In the genomic region with DNA sequence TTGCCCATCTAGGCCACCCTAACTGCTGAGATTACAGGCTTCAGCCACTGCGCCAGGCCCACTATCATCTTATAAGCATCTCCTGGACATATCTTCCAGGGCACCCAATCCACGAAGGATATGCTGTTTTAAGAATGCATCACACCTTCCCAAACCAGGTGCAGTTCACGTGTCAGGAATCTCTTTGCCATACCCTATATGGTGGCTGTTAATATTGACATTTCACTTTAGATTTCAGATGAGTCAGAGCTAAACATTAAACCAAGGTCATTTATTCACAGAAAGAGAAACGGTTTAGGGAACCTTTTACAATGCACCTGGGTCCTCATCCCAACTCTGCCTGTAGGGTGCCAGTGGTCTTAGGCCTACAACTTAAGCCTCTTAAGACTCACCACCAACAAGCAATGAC, we compare ENCODE assay signal across 1 cellular context.
TF ChIP-seq lines count a peak whose summit lies in the region.

No MANE protein-coding gene starts in this region.

TF ChIP-seq in HepG2, 621 proteins besides CTCF, POLR2A, EP300 and RAD21 (continued from another document and continues in another):
- TF ChIP-seq ZSCAN31 (CRISPR knock-in tag; IDR thresholded peaks at IDR 0.05; ENCODE audit: low read depth), result no peak
- TF ChIP-seq MED1 (CRISPR knock-in tag; IDR thresholded peaks at IDR 0.05), result peak; percentile 73
- TF ChIP-seq TGIF2 (CRISPR knock-in tag; IDR thresholded peaks at IDR 0.05), result 0 out of 2 replicates have a peak, but pooled peaks have one; percentile 23
- TF ChIP-seq ZNF292 (CRISPR knock-in tag; IDR thresholded peaks at IDR 0.05; ENCODE audit: borderline replicate concordance, low read depth), result no peak
- TF ChIP-seq, protein P1, sequence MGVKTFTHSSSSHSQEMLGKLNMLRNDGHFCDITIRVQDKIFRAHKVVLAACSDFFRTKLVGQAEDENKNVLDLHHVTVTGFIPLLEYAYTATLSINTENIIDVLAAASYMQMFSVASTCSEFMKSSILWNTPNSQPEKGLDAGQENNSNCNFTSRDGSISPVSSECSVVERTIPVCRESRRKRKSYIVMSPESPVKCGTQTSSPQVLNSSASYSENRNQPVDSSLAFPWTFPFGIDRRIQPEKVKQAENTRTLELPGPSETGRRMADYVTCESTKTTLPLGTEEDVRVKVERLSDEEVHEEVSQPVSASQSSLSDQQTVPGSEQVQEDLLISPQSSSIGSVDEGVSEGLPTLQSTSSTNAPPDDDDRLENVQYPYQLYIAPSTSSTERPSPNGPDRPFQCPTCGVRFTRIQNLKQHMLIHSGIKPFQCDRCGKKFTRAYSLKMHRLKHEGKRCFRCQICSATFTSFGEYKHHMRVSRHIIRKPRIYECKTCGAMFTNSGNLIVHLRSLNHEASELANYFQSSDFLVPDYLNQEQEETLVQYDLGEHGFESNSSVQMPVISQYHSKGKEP (CRISPR knock-in tag; IDR thresholded peaks at IDR 0.05), result no peak
- no peak for TF ChIP-seq PAWR (CRISPR knock-in tag; IDR thresholded peaks at IDR 0.05; ENCODE audit: borderline replicate concordance)
- TF ChIP-seq JUN (CRISPR knock-in tag; IDR thresholded peaks at IDR 0.05), result 0 out of 2 replicates have a peak, but pooled peaks have one; percentile 46
- TF ChIP-seq GFI1 (CRISPR knock-in tag; IDR thresholded peaks at IDR 0.05; ENCODE audit: borderline replicate concordance), result 0 out of 2 replicates have a peak, but pooled peaks have one; percentile 30
- no peak for TF ChIP-seq HHEX (CRISPR knock-in tag; IDR thresholded peaks at IDR 0.05)
- TF ChIP-seq, protein P2, sequence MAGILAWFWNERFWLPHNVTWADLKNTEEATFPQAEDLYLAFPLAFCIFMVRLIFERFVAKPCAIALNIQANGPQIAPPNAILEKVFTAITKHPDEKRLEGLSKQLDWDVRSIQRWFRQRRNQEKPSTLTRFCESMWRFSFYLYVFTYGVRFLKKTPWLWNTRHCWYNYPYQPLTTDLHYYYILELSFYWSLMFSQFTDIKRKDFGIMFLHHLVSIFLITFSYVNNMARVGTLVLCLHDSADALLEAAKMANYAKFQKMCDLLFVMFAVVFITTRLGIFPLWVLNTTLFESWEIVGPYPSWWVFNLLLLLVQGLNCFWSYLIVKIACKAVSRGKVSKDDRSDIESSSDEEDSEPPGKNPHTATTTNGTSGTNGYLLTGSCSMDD (CRISPR knock-in tag; IDR thresholded peaks at IDR 0.05), result no peak
- TF ChIP-seq, protein P3, sequence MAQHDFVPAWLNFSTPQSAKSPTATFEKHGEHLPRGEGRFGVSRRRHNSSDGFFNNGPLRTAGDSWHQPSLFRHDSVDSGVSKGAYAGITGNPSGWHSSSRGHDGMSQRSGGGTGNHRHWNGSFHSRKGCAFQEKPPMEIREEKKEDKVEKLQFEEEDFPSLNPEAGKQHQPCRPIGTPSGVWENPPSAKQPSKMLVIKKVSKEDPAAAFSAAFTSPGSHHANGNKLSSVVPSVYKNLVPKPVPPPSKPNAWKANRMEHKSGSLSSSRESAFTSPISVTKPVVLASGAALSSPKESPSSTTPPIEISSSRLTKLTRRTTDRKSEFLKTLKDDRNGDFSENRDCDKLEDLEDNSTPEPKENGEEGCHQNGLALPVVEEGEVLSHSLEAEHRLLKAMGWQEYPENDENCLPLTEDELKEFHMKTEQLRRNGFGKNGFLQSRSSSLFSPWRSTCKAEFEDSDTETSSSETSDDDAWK (CRISPR knock-in tag; IDR thresholded peaks at IDR 0.05), result no peak
- peak; percentile 31; the same call in 1 of the 2 replicates for TF ChIP-seq HOXA3 (CRISPR knock-in tag; IDR thresholded peaks at IDR 0.05)
- TF ChIP-seq, protein P4, sequence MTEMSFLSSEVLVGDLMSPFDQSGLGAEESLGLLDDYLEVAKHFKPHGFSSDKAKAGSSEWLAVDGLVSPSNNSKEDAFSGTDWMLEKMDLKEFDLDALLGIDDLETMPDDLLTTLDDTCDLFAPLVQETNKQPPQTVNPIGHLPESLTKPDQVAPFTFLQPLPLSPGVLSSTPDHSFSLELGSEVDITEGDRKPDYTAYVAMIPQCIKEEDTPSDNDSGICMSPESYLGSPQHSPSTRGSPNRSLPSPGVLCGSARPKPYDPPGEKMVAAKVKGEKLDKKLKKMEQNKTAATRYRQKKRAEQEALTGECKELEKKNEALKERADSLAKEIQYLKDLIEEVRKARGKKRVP (CRISPR knock-in tag; IDR thresholded peaks at IDR 0.05), result 0 out of 4 replicates have a peak, but pooled peaks of 1 of the 2 experiments have one; percentile 29
- no peak for TF ChIP-seq ZNF430 (CRISPR knock-in tag; IDR thresholded peaks at IDR 0.05)
- TF ChIP-seq ZNF670 (CRISPR knock-in tag; IDR thresholded peaks at IDR 0.05; ENCODE audit: borderline replicate concordance), result no peak
- TF ChIP-seq, protein P5, sequence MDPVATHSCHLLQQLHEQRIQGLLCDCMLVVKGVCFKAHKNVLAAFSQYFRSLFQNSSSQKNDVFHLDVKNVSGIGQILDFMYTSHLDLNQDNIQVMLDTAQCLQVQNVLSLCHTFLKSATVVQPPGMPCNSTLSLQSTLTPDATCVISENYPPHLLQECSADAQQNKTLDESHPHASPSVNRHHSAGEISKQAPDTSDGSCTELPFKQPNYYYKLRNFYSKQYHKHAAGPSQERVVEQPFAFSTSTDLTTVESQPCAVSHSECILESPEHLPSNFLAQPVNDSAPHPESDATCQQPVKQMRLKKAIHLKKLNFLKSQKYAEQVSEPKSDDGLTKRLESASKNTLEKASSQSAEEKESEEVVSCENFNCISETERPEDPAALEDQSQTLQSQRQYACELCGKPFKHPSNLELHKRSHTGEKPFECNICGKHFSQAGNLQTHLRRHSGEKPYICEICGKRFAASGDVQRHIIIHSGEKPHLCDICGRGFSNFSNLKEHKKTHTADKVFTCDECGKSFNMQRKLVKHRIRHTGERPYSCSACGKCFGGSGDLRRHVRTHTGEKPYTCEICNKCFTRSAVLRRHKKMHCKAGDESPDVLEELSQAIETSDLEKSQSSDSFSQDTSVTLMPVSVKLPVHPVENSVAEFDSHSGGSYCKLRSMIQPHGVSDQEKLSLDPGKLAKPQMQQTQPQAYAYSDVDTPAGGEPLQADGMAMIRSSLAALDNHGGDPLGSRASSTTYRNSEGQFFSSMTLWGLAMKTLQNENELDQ (CRISPR knock-in tag; IDR thresholded peaks at IDR 0.05; ENCODE audit: borderline replicate concordance), result no peak
- no peak for TF ChIP-seq NFE2L1 (CRISPR knock-in tag; IDR thresholded peaks at IDR 0.05; ENCODE audit: borderline replicate concordance)
- no peak for TF ChIP-seq CREM (IDR thresholded peaks at IDR 0.05)
- no peak for TF ChIP-seq CREM (CRISPR knock-in tag; IDR thresholded peaks at IDR 0.05)
- TF ChIP-seq YEATS4 (CRISPR knock-in tag; IDR thresholded peaks at IDR 0.05; ENCODE audit: borderline replicate concordance), result no peak
- TF ChIP-seq NR2F6 (IDR thresholded peaks at IDR 0.05), result peak; percentile 23; the same call in 1 of the 2 replicates
- TF ChIP-seq NR2F6 (CRISPR knock-in tag; IDR thresholded peaks at IDR 0.05), result peak; percentile 64
- peak; percentile 94 for TF ChIP-seq FOSL2 (CRISPR knock-in tag; IDR thresholded peaks at IDR 0.05)
- TF ChIP-seq JUND (CRISPR knock-in tag; IDR thresholded peaks at IDR 0.05), result peak; percentile 65
- TF ChIP-seq SYNCRIP (IDR thresholded peaks at IDR 0.05; ENCODE audit: insufficient read depth, low read depth, low read length), result no peak
- TF ChIP-seq U2AF2 (IDR thresholded peaks at IDR 0.05; ENCODE audit: low read depth, low read length), result no peak
- TF ChIP-seq ZNF550 (CRISPR knock-in tag; IDR thresholded peaks at IDR 0.05; ENCODE audit: borderline replicate concordance), result no peak
- no peak for TF ChIP-seq ZNF136 (CRISPR knock-in tag; IDR thresholded peaks at IDR 0.05; ENCODE audit: low read depth)
- TF ChIP-seq ATAD3A (CRISPR knock-in tag; IDR thresholded peaks at IDR 0.05), result no peak
- TF ChIP-seq, protein P6, sequence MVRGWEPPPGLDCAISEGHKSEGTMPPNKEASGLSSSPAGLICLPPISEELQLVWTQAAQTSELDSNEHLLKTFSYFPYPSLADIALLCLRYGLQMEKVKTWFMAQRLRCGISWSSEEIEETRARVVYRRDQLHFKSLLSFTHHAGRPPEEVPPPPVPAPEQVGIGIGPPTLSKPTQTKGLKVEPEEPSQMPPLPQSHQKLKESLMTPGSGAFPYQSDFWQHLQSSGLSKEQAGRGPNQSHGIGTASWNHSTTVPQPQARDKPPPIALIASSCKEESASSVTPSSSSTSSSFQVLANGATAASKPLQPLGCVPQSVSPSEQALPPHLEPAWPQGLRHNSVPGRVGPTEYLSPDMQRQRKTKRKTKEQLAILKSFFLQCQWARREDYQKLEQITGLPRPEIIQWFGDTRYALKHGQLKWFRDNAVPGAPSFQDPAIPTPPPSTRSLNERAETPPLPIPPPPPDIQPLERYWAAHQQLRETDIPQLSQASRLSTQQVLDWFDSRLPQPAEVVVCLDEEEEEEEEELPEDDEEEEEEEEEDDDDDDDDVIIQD (CRISPR knock-in tag; IDR thresholded peaks at IDR 0.05; ENCODE audit: low read depth), result peak; percentile 99
- TF ChIP-seq, protein P7, sequence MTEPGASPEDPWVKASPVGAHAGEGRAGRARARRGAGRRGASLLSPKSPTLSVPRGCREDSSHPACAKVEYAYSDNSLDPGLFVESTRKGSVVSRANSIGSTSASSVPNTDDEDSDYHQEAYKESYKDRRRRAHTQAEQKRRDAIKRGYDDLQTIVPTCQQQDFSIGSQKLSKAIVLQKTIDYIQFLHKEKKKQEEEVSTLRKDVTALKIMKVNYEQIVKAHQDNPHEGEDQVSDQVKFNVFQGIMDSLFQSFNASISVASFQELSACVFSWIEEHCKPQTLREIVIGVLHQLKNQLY (CRISPR knock-in tag; IDR thresholded peaks at IDR 0.05), result peak; percentile 99
- TF ChIP-seq ELF3 (CRISPR knock-in tag; IDR thresholded peaks at IDR 0.05), result peak; percentile 58
- no peak; the same call in 1 of the 2 replicates for TF ChIP-seq ZKSCAN8 (CRISPR knock-in tag; IDR thresholded peaks at IDR 0.05; ENCODE audit: borderline replicate concordance)
- peak; percentile 87 for TF ChIP-seq TBX2 (CRISPR knock-in tag; IDR thresholded peaks at IDR 0.05; ENCODE audit: borderline replicate concordance)
- no peak for TF ChIP-seq ZNF335 (CRISPR knock-in tag; IDR thresholded peaks at IDR 0.05)
- no peak for TF ChIP-seq NR2F2 (IDR thresholded peaks at IDR 0.05; ENCODE audit: borderline replicate concordance, low read depth)
- 0 out of 2 replicates have a peak, but pooled peaks have one; percentile 30 for TF ChIP-seq GATAD1 (CRISPR knock-in tag; IDR thresholded peaks at IDR 0.05)
- TF ChIP-seq, protein P8, sequence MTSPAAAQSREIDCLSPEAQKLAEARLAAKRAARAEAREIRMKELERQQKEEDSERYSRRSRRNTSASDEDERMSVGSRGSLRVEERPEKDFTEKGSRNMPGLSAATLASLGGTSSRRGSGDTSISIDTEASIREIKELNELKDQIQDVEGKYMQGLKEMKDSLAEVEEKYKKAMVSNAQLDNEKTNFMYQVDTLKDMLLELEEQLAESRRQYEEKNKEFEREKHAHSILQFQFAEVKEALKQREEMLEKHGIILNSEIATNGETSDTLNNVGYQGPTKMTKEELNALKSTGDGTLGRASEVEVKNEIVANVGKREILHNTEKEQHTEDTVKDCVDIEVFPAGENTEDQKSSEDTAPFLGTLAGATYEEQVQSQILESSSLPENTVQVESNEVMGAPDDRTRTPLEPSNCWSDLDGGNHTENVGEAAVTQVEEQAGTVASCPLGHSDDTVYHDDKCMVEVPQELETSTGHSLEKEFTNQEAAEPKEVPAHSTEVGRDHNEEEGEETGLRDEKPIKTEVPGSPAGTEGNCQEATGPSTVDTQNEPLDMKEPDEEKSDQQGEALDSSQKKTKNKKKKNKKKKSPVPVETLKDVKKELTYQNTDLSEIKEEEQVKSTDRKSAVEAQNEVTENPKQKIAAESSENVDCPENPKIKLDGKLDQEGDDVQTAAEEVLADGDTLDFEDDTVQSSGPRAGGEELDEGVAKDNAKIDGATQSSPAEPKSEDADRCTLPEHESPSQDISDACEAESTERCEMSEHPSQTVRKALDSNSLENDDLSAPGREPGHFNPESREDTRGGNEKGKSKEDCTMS (CRISPR knock-in tag; conservative IDR thresholded peaks at IDR 0.05), result no peak
- TF ChIP-seq ZNF326 (CRISPR knock-in tag; IDR thresholded peaks at IDR 0.05; ENCODE audit: borderline replicate concordance), result no peak
- TF ChIP-seq ZNF431 (CRISPR knock-in tag; IDR thresholded peaks at IDR 0.05; ENCODE audit: borderline replicate concordance, low read depth), result no peak; the same call in 1 of the 2 replicates
- TF ChIP-seq SRF (IDR thresholded peaks at IDR 0.05; ENCODE audit: low read depth, low read length), result peak; percentile 95
- no peak for TF ChIP-seq POLR2AphosphoS2 (IDR thresholded peaks at IDR 0.05; ENCODE audit: low read depth, low read length)
- TF ChIP-seq HNF4G (IDR thresholded peaks at IDR 0.05; ENCODE audit: borderline replicate concordance, low read depth, low read length), result no peak
- no peak for TF ChIP-seq HNF4G (CRISPR knock-in tag; IDR thresholded peaks at IDR 0.05; ENCODE audit: borderline replicate concordance, low read depth)
- no peak for TF ChIP-seq SIN3B (IDR thresholded peaks at IDR 0.05; ENCODE audit: low read length)
- TF ChIP-seq, protein P9, sequence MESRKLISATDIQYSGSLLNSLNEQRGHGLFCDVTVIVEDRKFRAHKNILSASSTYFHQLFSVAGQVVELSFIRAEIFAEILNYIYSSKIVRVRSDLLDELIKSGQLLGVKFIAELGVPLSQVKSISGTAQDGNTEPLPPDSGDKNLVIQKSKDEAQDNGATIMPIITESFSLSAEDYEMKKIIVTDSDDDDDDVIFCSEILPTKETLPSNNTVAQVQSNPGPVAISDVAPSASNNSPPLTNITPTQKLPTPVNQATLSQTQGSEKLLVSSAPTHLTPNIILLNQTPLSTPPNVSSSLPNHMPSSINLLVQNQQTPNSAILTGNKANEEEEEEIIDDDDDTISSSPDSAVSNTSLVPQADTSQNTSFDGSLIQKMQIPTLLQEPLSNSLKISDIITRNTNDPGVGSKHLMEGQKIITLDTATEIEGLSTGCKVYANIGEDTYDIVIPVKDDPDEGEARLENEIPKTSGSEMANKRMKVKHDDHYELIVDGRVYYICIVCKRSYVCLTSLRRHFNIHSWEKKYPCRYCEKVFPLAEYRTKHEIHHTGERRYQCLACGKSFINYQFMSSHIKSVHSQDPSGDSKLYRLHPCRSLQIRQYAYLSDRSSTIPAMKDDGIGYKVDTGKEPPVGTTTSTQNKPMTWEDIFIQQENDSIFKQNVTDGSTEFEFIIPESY (CRISPR knock-in tag; IDR thresholded peaks at IDR 0.05), result no peak
- TF ChIP-seq LCORL (IDR thresholded peaks at IDR 0.05), result no peak
- TF ChIP-seq LCORL (CRISPR knock-in tag; IDR thresholded peaks at IDR 0.05), result 0 out of 2 replicates have a peak, but pooled peaks have one; percentile 35
- TF ChIP-seq, protein P10, sequence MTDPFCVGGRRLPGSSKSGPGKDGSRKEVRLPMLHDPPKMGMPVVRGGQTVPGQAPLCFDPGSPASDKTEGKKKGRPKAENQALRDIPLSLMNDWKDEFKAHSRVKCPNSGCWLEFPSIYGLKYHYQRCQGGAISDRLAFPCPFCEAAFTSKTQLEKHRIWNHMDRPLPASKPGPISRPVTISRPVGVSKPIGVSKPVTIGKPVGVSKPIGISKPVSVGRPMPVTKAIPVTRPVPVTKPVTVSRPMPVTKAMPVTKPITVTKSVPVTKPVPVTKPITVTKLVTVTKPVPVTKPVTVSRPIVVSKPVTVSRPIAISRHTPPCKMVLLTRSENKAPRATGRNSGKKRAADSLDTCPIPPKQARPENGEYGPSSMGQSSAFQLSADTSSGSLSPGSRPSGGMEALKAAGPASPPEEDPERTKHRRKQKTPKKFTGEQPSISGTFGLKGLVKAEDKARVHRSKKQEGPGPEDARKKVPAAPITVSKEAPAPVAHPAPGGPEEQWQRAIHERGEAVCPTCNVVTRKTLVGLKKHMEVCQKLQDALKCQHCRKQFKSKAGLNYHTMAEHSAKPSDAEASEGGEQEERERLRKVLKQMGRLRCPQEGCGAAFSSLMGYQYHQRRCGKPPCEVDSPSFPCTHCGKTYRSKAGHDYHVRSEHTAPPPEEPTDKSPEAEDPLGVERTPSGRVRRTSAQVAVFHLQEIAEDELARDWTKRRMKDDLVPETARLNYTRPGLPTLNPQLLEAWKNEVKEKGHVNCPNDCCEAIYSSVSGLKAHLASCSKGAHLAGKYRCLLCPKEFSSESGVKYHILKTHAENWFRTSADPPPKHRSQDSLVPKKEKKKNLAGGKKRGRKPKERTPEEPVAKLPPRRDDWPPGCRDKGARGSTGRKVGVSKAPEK (CRISPR knock-in tag; IDR thresholded peaks at IDR 0.05; ENCODE audit: borderline replicate concordance), result no peak
